In the genomic region with DNA sequence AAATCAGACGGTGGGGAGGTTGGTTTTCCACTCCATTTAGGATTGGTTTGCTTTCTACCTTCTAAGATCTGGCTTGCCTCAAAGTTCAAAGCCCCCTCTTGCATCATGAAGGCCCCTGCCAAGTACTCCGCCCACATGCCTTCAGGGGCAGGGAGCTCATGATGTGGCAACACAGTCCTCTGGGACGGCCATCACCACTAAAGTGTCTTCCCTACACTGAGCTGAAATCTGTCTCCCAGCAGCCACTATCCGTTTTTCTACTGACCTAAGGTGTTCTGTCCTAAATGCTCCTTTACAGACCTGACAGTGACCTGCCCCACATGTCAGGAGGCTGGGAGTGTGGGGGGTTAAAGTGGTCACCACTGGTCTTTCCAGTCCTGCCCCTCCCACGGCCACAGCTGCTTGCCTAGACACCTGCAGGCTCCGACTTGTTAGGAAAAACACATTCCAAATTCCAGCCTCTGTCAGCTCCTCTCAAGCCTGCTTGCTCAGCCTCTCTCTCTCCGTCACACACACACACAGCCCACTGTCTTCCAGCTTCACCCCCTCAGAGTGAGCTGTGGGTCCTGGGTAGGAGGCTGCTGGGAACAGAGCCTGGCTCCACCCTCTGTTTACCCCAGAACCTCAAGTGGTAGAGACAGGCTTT, we compare ENCODE assay signal across 9 cellular contexts. TPM values are rescaled to one million over a fixed set of nuclear protein-coding genes. Genes with fewer than 3 reads are reported as not detected.
DNase-seq lines count a peak whose midpoint lies in the region; ATAC-seq and TF ChIP-seq lines count a peak whose summit lies in the region.
"Had no signal": no experiment of that assay in that cellular context is flagged by ENCODE, and none has a peak within 500 bp of the region (broad histone marks: within the 10 kb centered on the region; RNA-seq: fewer than 3 reads in every experiment).

No MANE protein-coding gene starts in this region.

- H3K27ac ChIP-seq in right lobe of liver (peak overlapping the region in 2 of 3 donors; percentile 44 to 86), upper lobe of right lung (peak overlapping the region; percentile 55)

- H3K27me3 ChIP-seq in right lobe of liver: no peaks in the 10 kb centered on the region
- no peaks in the 10 kb centered on the region for H3K27me3 ChIP-seq in upper lobe of right lung

- ATAC-seq in right lobe of liver (peak; percentile 70 to 89 (median 74)), upper lobe of right lung (peak; percentile 84)

- H3K27ac Mint-ChIP-seq in brain: peak overlapping the region; percentile 84 to 93 (median 90)
- H3K27ac Mint-ChIP-seq: B cell had no signal

- H3K4me1 ChIP-seq in right lobe of liver: peaks cover 8 to 82% (median 40%) of the 10 kb centered on the region in 4 donors
- H3K4me1 ChIP-seq in upper lobe of right lung: peaks cover 70% of the 10 kb centered on the region

- H3K9me3 ChIP-seq in right lobe of liver (no peaks in the 10 kb centered on the region), upper lobe of right lung (no peaks in the 10 kb centered on the region)

- 12% methylated on average over 5 of the region's 7 CpGs for WGBS in right lobe of liver (ENCODE audit: insufficient coverage, low coverage, low lambda C conversion rate, missing lambda C conversion rate)

- H3K36me3 Mint-ChIP-seq in brain: no peaks in the 10 kb centered on the region

- peak overlapping the region; percentile 9 to 64 (median 29) for H3K4me3 Mint-ChIP-seq in brain
- H3K4me3 Mint-ChIP-seq: B cell had no signal

- TF ChIP-seq POLR2A in right lobe of liver (IDR thresholded peaks at IDR 0.05): peak; percentile 56

- H3K4me3 ChIP-seq in right lobe of liver (no peak overlapping the region), upper lobe of right lung (no peak overlapping the region)

- intact Hi-C loops in right lobe of liver (cut with DNase I): no loop called here
- intact Hi-C loops in upper lobe of right lung (cut with DNase I): no loop called here

- H3K36me3 ChIP-seq in right lobe of liver: no peaks in the 10 kb centered on the region
- no peaks in the 10 kb centered on the region for H3K36me3 ChIP-seq in upper lobe of right lung

- TF ChIP-seq CTCF in brain (conservative IDR thresholded peaks at IDR 0.05): no peak
- TF ChIP-seq CTCF in right lobe of liver (IDR thresholded peaks at IDR 0.05): no peak
- TF ChIP-seq CTCF in upper lobe of right lung (IDR thresholded peaks at IDR 0.05): no peak

- peaks cover 97% of the 10 kb centered on the region for H3K4me1 Mint-ChIP-seq in brain
- H3K4me1 Mint-ChIP-seq: B cell had no signal

- no peaks in the 10 kb centered on the region for H3K9me3 Mint-ChIP-seq in brain

- H3K27me3 Mint-ChIP-seq in brain: peaks cover 3% of the 10 kb centered on the region

- DNase-seq in NCI-H2227 (lab: John Stamatoyannopoulos, UW; ENCODE audit: unreplicated experiment): peak; percentile 37
- no peak for DNase-seq in NCI-H2227 treated with DMSO at 0.1 percent for 48 hours (lab: John Stamatoyannopoulos, UW)
- DNase-seq in right lobe of liver: peak; percentile 76 to 92 (median 90)
- DNase-seq in upper lobe of right lung: peak; percentile 79
- DNase-seq in activated CD4-positive, alpha-beta T cell treated with anti-CD3 and anti-CD28 coated beads for 4 hours: no peak
- DNase-seq in OCI-M2 (lab: John Stamatoyannopoulos, UW; ENCODE audit: unreplicated experiment): no peak
- DNase-seq in SHP77 treated with DMSO at 0.1 percent for 48 hours (lab: John Stamatoyannopoulos, UW): no peak

RNA-seq across cellular contexts. Expression of a gene that starts 44.9 kb away (rescaled TPM):
- polyA plus RNA-seq in brain (ENCODE audit: insufficient read depth, low read depth, low replicate concordance): 37.4 TPM
- total RNA-seq in right lobe of liver (10 to 100 TPM; 12.0 to 43.1 (median 21.9) TPM), upper lobe of right lung (33.4 TPM)

Comparison
In these comparisons a context has a peak if more than half of its experiments do, and no peak if none do; other contexts are left out.
1. DNase-seq: peak in NCI-H2227 (single experiment), right lobe of liver (3 of 3) and upper lobe of right lung (single experiment); none in NCI-H2227 treated with DMSO at 0.1 percent for 48 hours (single experiment), activated CD4-positive, alpha-beta T cell treated with anti-CD3 and anti-CD28 coated beads for 4 hours (0 of 2), OCI-M2 (single experiment) and SHP77 treated with DMSO at 0.1 percent for 48 hours (single experiment).